ENCODE assay signal across 1 cellular context in genomic region chr10:43436291-43437140, GRCh38.
TF ChIP-seq lines count a peak whose summit lies in the region.

Gene ZNF487 (plus strand): TSS chr10:43437111. CDS start chr10:43475814, 38,703 bp downstream.

TF ChIP-seq in GM12878, 131 proteins besides CTCF, POLR2A, EP300 and RAD21 (continued from another document and continues in another):
- TF ChIP-seq, protein P1, sequence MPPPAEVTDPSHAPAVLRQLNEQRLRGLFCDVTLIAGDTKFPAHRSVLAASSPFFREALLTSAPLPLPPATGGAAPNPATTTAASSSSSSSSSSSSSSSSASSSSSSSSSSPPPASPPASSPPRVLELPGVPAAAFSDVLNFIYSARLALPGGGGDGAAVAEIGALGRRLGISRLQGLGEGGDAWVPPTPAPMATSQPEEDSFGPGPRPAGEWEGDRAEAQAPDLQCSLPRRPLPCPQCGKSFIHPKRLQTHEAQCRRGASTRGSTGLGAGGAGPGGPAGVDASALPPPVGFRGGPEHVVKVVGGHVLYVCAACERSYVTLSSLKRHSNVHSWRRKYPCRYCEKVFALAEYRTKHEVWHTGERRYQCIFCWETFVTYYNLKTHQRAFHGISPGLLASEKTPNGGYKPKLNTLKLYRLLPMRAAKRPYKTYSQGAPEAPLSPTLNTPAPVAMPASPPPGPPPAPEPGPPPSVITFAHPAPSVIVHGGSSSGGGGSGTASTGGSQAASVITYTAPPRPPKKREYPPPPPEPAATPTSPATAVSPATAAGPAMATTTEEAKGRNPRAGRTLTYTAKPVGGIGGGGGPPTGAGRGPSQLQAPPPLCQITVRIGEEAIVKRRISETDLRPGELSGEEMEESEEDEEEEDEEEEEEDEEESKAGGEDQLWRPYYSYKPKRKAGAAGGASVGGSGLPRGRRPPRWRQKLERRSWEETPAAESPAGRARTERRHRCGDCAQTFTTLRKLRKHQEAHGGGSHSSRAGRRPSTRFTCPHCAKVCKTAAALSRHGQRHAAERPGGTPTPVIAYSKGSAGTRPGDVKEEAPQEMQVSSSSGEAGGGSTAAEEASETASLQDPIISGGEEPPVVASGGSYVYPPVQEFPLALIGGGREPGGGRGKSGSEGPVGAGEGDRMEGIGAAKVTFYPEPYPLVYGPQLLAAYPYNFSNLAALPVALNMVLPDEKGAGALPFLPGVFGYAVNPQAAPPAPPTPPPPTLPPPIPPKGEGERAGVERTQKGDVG (CRISPR knock-in tag; IDR thresholded peaks at IDR 0.05), result no peak
- TF ChIP-seq RELA (IDR thresholded peaks at IDR 0.05; ENCODE audit: borderline replicate concordance, partially characterized antibody), result peak; percentile 70
- TF ChIP-seq, protein P2, sequence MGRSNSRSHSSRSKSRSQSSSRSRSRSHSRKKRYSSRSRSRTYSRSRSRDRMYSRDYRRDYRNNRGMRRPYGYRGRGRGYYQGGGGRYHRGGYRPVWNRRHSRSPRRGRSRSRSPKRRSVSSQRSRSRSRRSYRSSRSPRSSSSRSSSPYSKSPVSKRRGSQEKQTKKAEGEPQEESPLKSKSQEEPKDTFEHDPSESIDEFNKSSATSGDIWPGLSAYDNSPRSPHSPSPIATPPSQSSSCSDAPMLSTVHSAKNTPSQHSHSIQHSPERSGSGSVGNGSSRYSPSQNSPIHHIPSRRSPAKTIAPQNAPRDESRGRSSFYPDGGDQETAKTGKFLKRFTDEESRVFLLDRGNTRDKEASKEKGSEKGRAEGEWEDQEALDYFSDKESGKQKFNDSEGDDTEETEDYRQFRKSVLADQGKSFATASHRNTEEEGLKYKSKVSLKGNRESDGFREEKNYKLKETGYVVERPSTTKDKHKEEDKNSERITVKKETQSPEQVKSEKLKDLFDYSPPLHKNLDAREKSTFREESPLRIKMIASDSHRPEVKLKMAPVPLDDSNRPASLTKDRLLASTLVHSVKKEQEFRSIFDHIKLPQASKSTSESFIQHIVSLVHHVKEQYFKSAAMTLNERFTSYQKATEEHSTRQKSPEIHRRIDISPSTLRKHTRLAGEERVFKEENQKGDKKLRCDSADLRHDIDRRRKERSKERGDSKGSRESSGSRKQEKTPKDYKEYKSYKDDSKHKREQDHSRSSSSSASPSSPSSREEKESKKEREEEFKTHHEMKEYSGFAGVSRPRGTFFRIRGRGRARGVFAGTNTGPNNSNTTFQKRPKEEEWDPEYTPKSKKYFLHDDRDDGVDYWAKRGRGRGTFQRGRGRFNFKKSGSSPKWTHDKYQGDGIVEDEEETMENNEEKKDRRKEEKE (IDR thresholded peaks at IDR 0.05), result no peak
- no peak for TF ChIP-seq ZBED1 (IDR thresholded peaks at IDR 0.05; ENCODE audit: borderline replicate concordance)
- TF ChIP-seq TARDBP (IDR thresholded peaks at IDR 0.05; ENCODE audit: borderline replicate concordance), result peak; percentile 41; the same call in 1 of the 2 replicates
- TF ChIP-seq PAX5 (IDR thresholded peaks at IDR 0.05; ENCODE audit: borderline replicate concordance, low read depth, low read length), result 0 out of 2 replicates have a peak, but pooled peaks have one; percentile 31
- peak; percentile 41; the same call in 1 of the 2 replicates for TF ChIP-seq RELB (IDR thresholded peaks at IDR 0.05; ENCODE audit: low read depth)
- TF ChIP-seq USF1 (IDR thresholded peaks at IDR 0.05; ENCODE audit: borderline replicate concordance, extremely low read length, insufficient read depth, low read depth, low read length), result no peak
- peak; percentile 74 for TF ChIP-seq KLF5 (IDR thresholded peaks at IDR 0.05; ENCODE audit: partially characterized antibody)
- no peak for TF ChIP-seq NFIC (IDR thresholded peaks at IDR 0.05; ENCODE audit: low read depth, low read length)
- TF ChIP-seq NR2F1 (conservative IDR thresholded peaks at IDR 0.05), result peak; percentile 75
- TF ChIP-seq E2F4 (IDR thresholded peaks at IDR 0.05; ENCODE audit: low read depth, low read length), result no peak
- no peak for TF ChIP-seq SUPT20H (IDR thresholded peaks at IDR 0.05; ENCODE audit: borderline replicate concordance, control insufficient read depth, low read depth, low read length)
- TF ChIP-seq CHD2 (IDR thresholded peaks at IDR 0.05; ENCODE audit: borderline replicate concordance, low read depth, low read length), result no peak
- TF ChIP-seq DPF2 (IDR thresholded peaks at IDR 0.05), result peak; percentile 52; the same call in 1 of the 2 replicates
- TF ChIP-seq, protein P3, sequence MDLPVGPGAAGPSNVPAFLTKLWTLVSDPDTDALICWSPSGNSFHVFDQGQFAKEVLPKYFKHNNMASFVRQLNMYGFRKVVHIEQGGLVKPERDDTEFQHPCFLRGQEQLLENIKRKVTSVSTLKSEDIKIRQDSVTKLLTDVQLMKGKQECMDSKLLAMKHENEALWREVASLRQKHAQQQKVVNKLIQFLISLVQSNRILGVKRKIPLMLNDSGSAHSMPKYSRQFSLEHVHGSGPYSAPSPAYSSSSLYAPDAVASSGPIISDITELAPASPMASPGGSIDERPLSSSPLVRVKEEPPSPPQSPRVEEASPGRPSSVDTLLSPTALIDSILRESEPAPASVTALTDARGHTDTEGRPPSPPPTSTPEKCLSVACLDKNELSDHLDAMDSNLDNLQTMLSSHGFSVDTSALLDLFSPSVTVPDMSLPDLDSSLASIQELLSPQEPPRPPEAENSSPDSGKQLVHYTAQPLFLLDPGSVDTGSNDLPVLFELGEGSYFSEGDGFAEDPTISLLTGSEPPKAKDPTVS (IDR thresholded peaks at IDR 0.05; ENCODE audit: low read depth, low read length), result no peak
- TF ChIP-seq TCF7 (IDR thresholded peaks at IDR 0.05; ENCODE audit: borderline replicate concordance), result no peak
- TF ChIP-seq, protein P4, sequence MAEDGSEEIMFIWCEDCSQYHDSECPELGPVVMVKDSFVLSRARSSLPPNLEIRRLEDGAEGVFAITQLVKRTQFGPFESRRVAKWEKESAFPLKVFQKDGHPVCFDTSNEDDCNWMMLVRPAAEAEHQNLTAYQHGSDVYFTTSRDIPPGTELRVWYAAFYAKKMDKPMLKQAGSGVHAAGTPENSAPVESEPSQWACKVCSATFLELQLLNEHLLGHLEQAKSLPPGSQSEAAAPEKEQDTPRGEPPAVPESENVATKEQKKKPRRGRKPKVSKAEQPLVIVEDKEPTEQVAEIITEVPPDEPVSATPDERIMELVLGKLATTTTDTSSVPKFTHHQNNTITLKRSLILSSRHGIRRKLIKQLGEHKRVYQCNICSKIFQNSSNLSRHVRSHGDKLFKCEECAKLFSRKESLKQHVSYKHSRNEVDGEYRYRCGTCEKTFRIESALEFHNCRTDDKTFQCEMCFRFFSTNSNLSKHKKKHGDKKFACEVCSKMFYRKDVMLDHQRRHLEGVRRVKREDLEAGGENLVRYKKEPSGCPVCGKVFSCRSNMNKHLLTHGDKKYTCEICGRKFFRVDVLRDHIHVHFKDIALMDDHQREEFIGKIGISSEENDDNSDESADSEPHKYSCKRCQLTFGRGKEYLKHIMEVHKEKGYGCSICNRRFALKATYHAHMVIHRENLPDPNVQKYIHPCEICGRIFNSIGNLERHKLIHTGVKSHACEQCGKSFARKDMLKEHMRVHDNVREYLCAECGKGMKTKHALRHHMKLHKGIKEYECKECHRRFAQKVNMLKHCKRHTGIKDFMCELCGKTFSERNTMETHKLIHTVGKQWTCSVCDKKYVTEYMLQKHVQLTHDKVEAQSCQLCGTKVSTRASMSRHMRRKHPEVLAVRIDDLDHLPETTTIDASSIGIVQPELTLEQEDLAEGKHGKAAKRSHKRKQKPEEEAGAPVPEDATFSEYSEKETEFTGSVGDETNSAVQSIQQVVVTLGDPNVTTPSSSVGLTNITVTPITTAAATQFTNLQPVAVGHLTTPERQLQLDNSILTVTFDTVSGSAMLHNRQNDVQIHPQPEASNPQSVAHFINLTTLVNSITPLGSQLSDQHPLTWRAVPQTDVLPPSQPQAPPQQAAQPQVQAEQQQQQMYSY (CRISPR knock-in tag; IDR thresholded peaks at IDR 0.05), result no peak
- peak; percentile 77 for TF ChIP-seq NKRF (conservative IDR thresholded peaks at IDR 0.05)
- TF ChIP-seq KDM1A (IDR thresholded peaks at IDR 0.05; ENCODE audit: borderline replicate concordance), result no peak
- TF ChIP-seq ELK1 (IDR thresholded peaks at IDR 0.05; ENCODE audit: low read depth, low read length), result 0 out of 2 replicates have a peak, but pooled peaks have one; percentile 33
- TF ChIP-seq BRCA1 (IDR thresholded peaks at IDR 0.05; ENCODE audit: low read depth, low read length), result no peak
- no peak for TF ChIP-seq YBX1 (IDR thresholded peaks at IDR 0.05)
- peak in 1 of 2 experiments; percentile 82; a peak in 3 of 4 replicates for TF ChIP-seq BHLHE40 (IDR thresholded peaks at IDR 0.05; ENCODE audit: borderline replicate concordance in 1 of 2, low read depth in 2 of 2, low read length in 1 of 2)
- no peak; a peak in 1 of 4 replicates for TF ChIP-seq IKZF2 (IDR thresholded peaks at IDR 0.05)
- no peak for TF ChIP-seq HDAC6 (IDR thresholded peaks at IDR 0.05; ENCODE audit: unreplicated experiment)
- peak; percentile 83 for TF ChIP-seq CREM (IDR thresholded peaks at IDR 0.05; ENCODE audit: low read depth)
- TF ChIP-seq HDAC2 (IDR thresholded peaks at IDR 0.05), result no peak
- TF ChIP-seq, protein P5, sequence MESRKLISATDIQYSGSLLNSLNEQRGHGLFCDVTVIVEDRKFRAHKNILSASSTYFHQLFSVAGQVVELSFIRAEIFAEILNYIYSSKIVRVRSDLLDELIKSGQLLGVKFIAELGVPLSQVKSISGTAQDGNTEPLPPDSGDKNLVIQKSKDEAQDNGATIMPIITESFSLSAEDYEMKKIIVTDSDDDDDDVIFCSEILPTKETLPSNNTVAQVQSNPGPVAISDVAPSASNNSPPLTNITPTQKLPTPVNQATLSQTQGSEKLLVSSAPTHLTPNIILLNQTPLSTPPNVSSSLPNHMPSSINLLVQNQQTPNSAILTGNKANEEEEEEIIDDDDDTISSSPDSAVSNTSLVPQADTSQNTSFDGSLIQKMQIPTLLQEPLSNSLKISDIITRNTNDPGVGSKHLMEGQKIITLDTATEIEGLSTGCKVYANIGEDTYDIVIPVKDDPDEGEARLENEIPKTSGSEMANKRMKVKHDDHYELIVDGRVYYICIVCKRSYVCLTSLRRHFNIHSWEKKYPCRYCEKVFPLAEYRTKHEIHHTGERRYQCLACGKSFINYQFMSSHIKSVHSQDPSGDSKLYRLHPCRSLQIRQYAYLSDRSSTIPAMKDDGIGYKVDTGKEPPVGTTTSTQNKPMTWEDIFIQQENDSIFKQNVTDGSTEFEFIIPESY (IDR thresholded peaks at IDR 0.05), result no peak
- peak; percentile 92 for TF ChIP-seq GATAD2B (conservative IDR thresholded peaks at IDR 0.05; ENCODE audit: low read depth)
- TF ChIP-seq IRF4 (IDR thresholded peaks at IDR 0.05; ENCODE audit: low read depth, low read length), result no peak
- peak; percentile 60; the same call in 1 of the 2 replicates for TF ChIP-seq POLR2AphosphoS5 (IDR thresholded peaks at IDR 0.05; ENCODE audit: low read length)
- no peak for TF ChIP-seq ETV6 (conservative IDR thresholded peaks at IDR 0.05 in 1 of 2, IDR thresholded peaks at IDR 0.05 in 1 of 2; ENCODE audit: borderline replicate concordance in 1 of 2, low read depth in 1 of 2)
- TF ChIP-seq RCOR1 (conservative IDR thresholded peaks at IDR 0.05; ENCODE audit: low read depth, low read length), result no peak
- TF ChIP-seq USF2 (IDR thresholded peaks at IDR 0.05; ENCODE audit: borderline replicate concordance, low read depth, low read length), result no peak
- no peak for TF ChIP-seq HCFC1 (IDR thresholded peaks at IDR 0.05; ENCODE audit: low read length)
